Comparison of ENCODE assay signal across 8 cellular contexts in genomic region chr18:2846638-2847340, GRCh38. TPM values are rescaled to one million over a fixed set of nuclear protein-coding genes. Genes with fewer than 3 reads are reported as not detected.
A peak's percentile ranks its signal among the peaks of the same experiment; 100 is the strongest.
DNase-seq lines count a peak whose midpoint lies in the region; ATAC-seq, FAIRE-seq and TF ChIP-seq lines count a peak whose summit lies in the region.

Gene EMILIN2, plus strand, starts transcription at chr18:2847006. Its CDS starts 183 bp downstream, at chr18:2847189.

- peak within 1 kb of the TSS; percentile 92 for H3K27ac Mint-ChIP-seq in T-helper 2 cell treated with Interferon-gamma antibody and Interleukin-4, amounts not matched to agents 5 μg/mL and 100 μg/mL, for 36 hours
- H3K27ac Mint-ChIP-seq in stimulated activated naive B cell treated with anti-CD40 and anti-IgM and Interleukin-4, amounts not matched to agents 10 μg/mL and 1 μg/mL and 100 μg/mL, for 72 hours = peak within 1 kb of the TSS; percentile 96

- H3K36me3 ChIP-seq in lower lobe of right lung = no peaks in the 10 kb centered on the region

- no peaks in the 10 kb centered on the region for H3K9me3 ChIP-seq in lower lobe of right lung

- H3K4me1 ChIP-seq in lower lobe of right lung = peaks cover 37% of the 10 kb centered on the region

- intact Hi-C loops in lower lobe of right lung (cut with DNase I) = no loop called here

- peaks cover 21% of the 10 kb centered on the region for H3K27me3 Mint-ChIP-seq in T-helper 2 cell treated with Interferon-gamma antibody and Interleukin-4, amounts not matched to agents 5 μg/mL and 100 μg/mL, for 36 hours (ENCODE audit: low read depth)
- peaks cover 14 to 18% of the 10 kb centered on the region in 2 donors for H3K27me3 Mint-ChIP-seq in stimulated activated naive B cell treated with anti-CD40 and anti-IgM and Interleukin-4, amounts not matched to agents 10 μg/mL and 1 μg/mL and 100 μg/mL, for 72 hours

- ATAC-seq in HG02588 (IDR thresholded peaks at IDR 0.05; ENCODE audit: unreplicated experiment) (peak; percentile 38), lower lobe of right lung (peak; percentile 70 to 81)
- ATAC-seq in stimulated activated naive B cell treated with anti-CD40 and anti-IgM and Interleukin-4, amounts not matched to agents 10 μg/mL and 1 μg/mL and 100 μg/mL, for 72 hours (replicated peaks) = peak; percentile 87 to 88

- peaks cover 40% of the 10 kb centered on the region for H3K27me3 ChIP-seq in lower lobe of right lung (ENCODE audit: low read depth)

- no peaks in the 10 kb centered on the region for H3K36me3 Mint-ChIP-seq in T-helper 2 cell treated with Interferon-gamma antibody and Interleukin-4, amounts not matched to agents 5 μg/mL and 100 μg/mL, for 36 hours (ENCODE audit: low read depth)
- peaks cover 13% of the 10 kb centered on the region in 2 donors for H3K36me3 Mint-ChIP-seq in stimulated activated naive B cell treated with anti-CD40 and anti-IgM and Interleukin-4, amounts not matched to agents 10 μg/mL and 1 μg/mL and 100 μg/mL, for 72 hours

- no peaks in the 10 kb centered on the region for H3K9me3 Mint-ChIP-seq in T-helper 2 cell treated with Interferon-gamma antibody and Interleukin-4, amounts not matched to agents 5 μg/mL and 100 μg/mL, for 36 hours
- no peaks in the 10 kb centered on the region for H3K9me3 Mint-ChIP-seq in stimulated activated naive B cell treated with anti-CD40 and anti-IgM and Interleukin-4, amounts not matched to agents 10 μg/mL and 1 μg/mL and 100 μg/mL, for 72 hours

- H3K4me3 ChIP-seq in coronary artery (peak within 1 kb of the TSS; percentile 74), lower lobe of right lung (peak within 1 kb of the TSS; percentile 62)

- FAIRE-seq in RCC 7860 (lab: Jason Lieb, UNC) = no peak

- DNase-seq in D341Med (ENCODE audit: low spot score) (peak; percentile 83), coronary artery (ENCODE audit: low spot score) (peak; percentile 81), lower lobe of right lung (peak; percentile 92), RCC 7860 (ENCODE audit: low spot score) (no peak), SK-N-DZ (ENCODE audit: low spot score) (no peak)
- DNase-seq in T-helper 2 cell treated with Interferon-gamma antibody and Interleukin-4, amounts not matched to agents 5 μg/mL and 100 μg/mL, for 36 hours (ENCODE audit: low spot score) = peak; percentile 56
- DNase-seq in stimulated activated naive B cell treated with anti-CD40 and anti-IgM and Interleukin-4, amounts not matched to agents 10 μg/mL and 1 μg/mL and 100 μg/mL, for 72 hours = peak; percentile 87

- H3K27ac ChIP-seq in coronary artery (peak within 1 kb of the TSS; percentile 70 to 82), lower lobe of right lung (peak within 1 kb of the TSS; percentile 83)

- peaks cover 35% of the 10 kb centered on the region for H3K4me1 Mint-ChIP-seq in T-helper 2 cell treated with Interferon-gamma antibody and Interleukin-4, amounts not matched to agents 5 μg/mL and 100 μg/mL, for 36 hours (ENCODE audit: low read depth)
- peaks cover 35 to 46% of the 10 kb centered on the region in 2 donors for H3K4me1 Mint-ChIP-seq in stimulated activated naive B cell treated with anti-CD40 and anti-IgM and Interleukin-4, amounts not matched to agents 10 μg/mL and 1 μg/mL and 100 μg/mL, for 72 hours

- TF ChIP-seq CTCF in coronary artery (IDR thresholded peaks at IDR 0.05) = no peak
- no peak for TF ChIP-seq CTCF in lower lobe of right lung (IDR thresholded peaks at IDR 0.05)

- peak within 1 kb of the TSS; percentile 93 for H3K4me3 Mint-ChIP-seq in T-helper 2 cell treated with Interferon-gamma antibody and Interleukin-4, amounts not matched to agents 5 μg/mL and 100 μg/mL, for 36 hours
- peak within 1 kb of the TSS; percentile 95 to 98 for H3K4me3 Mint-ChIP-seq in stimulated activated naive B cell treated with anti-CD40 and anti-IgM and Interleukin-4, amounts not matched to agents 10 μg/mL and 1 μg/mL and 100 μg/mL, for 72 hours

RNA-seq across cellular contexts. Expression of gene EMILIN2, which starts in this region (rescaled TPM):
- 51.5 TPM for total RNA-seq in lower lobe of right lung
- 0.57 and 0.66 TPM in 2 replicates for polyA plus RNA-seq in SK-N-DZ (2014; cell fraction: cytosol; rRNA removed)
- polyA plus RNA-seq in SK-N-DZ (2014; cell fraction: nucleus; rRNA removed) = 0.28 and 0.49 TPM in 2 replicates

Comparison
In these comparisons a context has a peak if more than half of its experiments do, and no peak if none do; other contexts are left out.
1. DNase-seq: peak in D341Med (single experiment), T-helper 2 cell treated with Interferon-gamma antibody and Interleukin-4, amounts not matched to agents 5 μg/mL and 100 μg/mL, for 36 hours (single experiment), coronary artery (single experiment), lower lobe of right lung (single experiment) and stimulated activated naive B cell treated with anti-CD40 and anti-IgM and Interleukin-4, amounts not matched to agents 10 μg/mL and 1 μg/mL and 100 μg/mL, for 72 hours (single experiment); none in RCC 7860 (single experiment) and SK-N-DZ (single experiment).
2. Peak in every context shown above with its lines, with median percentiles within 50 percentile points of each other: ATAC-seq.